1 cellular context compared by ENCODE assay signal in the genomic region with DNA sequence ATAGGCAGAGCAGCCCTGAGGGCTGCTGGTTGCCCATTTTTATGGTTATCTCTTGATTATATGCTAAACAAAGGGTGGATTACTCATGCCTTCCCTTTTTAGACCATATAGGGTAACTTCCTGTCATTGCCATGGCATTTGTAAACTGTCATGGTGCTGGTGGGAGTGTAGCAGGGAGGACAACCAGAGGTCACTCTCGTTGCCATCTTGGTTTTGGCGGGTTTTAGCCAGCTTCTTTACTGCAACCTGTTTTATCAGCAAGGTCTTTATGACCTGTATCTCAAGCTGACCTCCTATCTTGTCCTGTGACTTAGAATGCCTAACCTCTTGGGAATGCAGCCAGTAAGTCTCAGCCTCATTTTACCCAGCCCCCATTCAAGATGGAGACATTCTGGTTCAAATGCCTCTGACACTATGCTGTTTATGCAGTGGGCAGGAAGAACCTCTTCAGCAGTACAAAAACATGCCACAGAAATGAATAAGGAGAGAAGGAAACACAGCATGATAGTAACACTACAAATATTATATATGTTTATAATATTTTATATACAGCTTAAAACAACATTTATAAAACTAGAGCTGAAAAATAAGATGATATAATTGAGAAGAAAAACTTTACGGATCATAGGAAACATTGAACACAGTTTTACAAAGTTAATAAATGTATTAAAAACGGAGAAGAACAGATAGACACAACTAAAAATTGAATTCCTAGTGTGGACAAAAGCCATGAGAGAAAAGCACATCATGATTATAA.
TF ChIP-seq lines count a peak whose summit lies in the region.

No MANE protein-coding gene starts in this region.

TF ChIP-seq in IMR-90, 13 proteins besides CTCF, POLR2A, EP300 and RAD21 (continued from another document):
- TF ChIP-seq, protein P1, sequence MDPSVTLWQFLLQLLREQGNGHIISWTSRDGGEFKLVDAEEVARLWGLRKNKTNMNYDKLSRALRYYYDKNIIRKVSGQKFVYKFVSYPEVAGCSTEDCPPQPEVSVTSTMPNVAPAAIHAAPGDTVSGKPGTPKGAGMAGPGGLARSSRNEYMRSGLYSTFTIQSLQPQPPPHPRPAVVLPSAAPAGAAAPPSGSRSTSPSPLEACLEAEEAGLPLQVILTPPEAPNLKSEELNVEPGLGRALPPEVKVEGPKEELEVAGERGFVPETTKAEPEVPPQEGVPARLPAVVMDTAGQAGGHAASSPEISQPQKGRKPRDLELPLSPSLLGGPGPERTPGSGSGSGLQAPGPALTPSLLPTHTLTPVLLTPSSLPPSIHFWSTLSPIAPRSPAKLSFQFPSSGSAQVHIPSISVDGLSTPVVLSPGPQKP (IDR thresholded peaks at IDR 0.05; ENCODE audit: borderline replicate concordance, low read depth, low read length) = no peak
- TF ChIP-seq, protein P2, sequence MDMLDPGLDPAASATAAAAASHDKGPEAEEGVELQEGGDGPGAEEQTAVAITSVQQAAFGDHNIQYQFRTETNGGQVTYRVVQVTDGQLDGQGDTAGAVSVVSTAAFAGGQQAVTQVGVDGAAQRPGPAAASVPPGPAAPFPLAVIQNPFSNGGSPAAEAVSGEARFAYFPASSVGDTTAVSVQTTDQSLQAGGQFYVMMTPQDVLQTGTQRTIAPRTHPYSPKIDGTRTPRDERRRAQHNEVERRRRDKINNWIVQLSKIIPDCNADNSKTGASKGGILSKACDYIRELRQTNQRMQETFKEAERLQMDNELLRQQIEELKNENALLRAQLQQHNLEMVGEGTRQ (IDR thresholded peaks at IDR 0.05; ENCODE audit: low read depth, low read length) = no peak
- TF ChIP-seq FOS (IDR thresholded peaks at IDR 0.05; ENCODE audit: low read depth, low read length) (no peak), RCOR1 (IDR thresholded peaks at IDR 0.05; ENCODE audit: insufficient replicate concordance, low read length) (no peak)
